Comparison of ENCODE assay signal across 9 cellular contexts in genomic region chr22:37167176-37167980, GRCh38. TPM values are rescaled to one million over a fixed set of nuclear protein-coding genes. Genes with fewer than 3 reads are reported as not detected.
DNase-seq lines count a peak whose midpoint lies in the region; TF ChIP-seq lines count a peak whose summit lies in the region.
"Had no signal": no experiment of that assay in that cellular context is flagged by ENCODE, and none has a peak within 500 bp of the region (broad histone marks: within the 10 kb centered on the region; RNA-seq: fewer than 3 reads in every experiment).

No MANE protein-coding gene starts in this region.

- TF ChIP-seq CTCF in left ventricle myocardium inferior (IDR thresholded peaks at IDR 0.05; ENCODE audit: borderline replicate concordance) (no peak), vagina (IDR thresholded peaks at IDR 0.05) (no peak), brain microvascular endothelial cell (IDR thresholded peaks at IDR 0.05; ENCODE audit: low read depth, low read length, missing control alignments) (no peak)

- intact Hi-C loops in activated naive CD4-positive, alpha-beta T cell treated with anti-CD3 and anti-CD28 coated beads for 36 hours (cut with micrococcal nuclease): no loop called here
- intact Hi-C loops in left ventricle myocardium inferior (cut with micrococcal nuclease) (no loop called here), vagina (cut with DNase I) (loop anchor here (2.0 kb wide), 1 partner anchor 31 kb away; no protein-coding TSS in a partner anchor)

- H3K4me3 Mint-ChIP-seq in activated naive CD4-positive, alpha-beta T cell treated with anti-CD3 and anti-CD28 coated beads for 36 hours: peak overlapping the region; percentile 66

- H3K27me3 ChIP-seq in left ventricle myocardium inferior (ENCODE audit: low read depth) (peaks cover 20% of the 10 kb centered on the region), vagina (no peaks in the 10 kb centered on the region), brain microvascular endothelial cell (replicated peaks) (no peaks in the 10 kb centered on the region)
- H3K27me3 ChIP-seq: cardiac muscle cell had no signal

- H3K27ac Mint-ChIP-seq in activated naive CD4-positive, alpha-beta T cell treated with anti-CD3 and anti-CD28 coated beads for 36 hours: peak overlapping the region; percentile 39

- H3K9me3 Mint-ChIP-seq in activated naive CD4-positive, alpha-beta T cell treated with anti-CD3 and anti-CD28 coated beads for 36 hours: no peaks in the 10 kb centered on the region

- H3K36me3 ChIP-seq in left ventricle myocardium inferior: no peaks in the 10 kb centered on the region
- no peaks in the 10 kb centered on the region for H3K36me3 ChIP-seq in vagina
- H3K36me3 ChIP-seq in brain microvascular endothelial cell (replicated peaks): no peaks in the 10 kb centered on the region
- H3K36me3 ChIP-seq: cardiac muscle cell, HAP-1, prostate gland had no signal

- H3K4me1 ChIP-seq in left ventricle myocardium inferior: peaks cover 13% of the 10 kb centered on the region
- peaks cover 14% of the 10 kb centered on the region for H3K4me1 ChIP-seq in vagina
- H3K4me1 ChIP-seq: HAP-1 had no signal

- H3K27me3 Mint-ChIP-seq in activated naive CD4-positive, alpha-beta T cell treated with anti-CD3 and anti-CD28 coated beads for 36 hours (ENCODE audit: low read depth): no peaks in the 10 kb centered on the region

- H3K27ac ChIP-seq in left ventricle myocardium inferior (replicated peaks): peak overlapping the region; percentile 33
- H3K27ac ChIP-seq in vagina: peak overlapping the region; percentile 58
- no peak overlapping the region for H3K27ac ChIP-seq in brain microvascular endothelial cell
- H3K27ac ChIP-seq: cardiac muscle cell had no signal

- CTCF ChIA-PET in activated naive CD4-positive, alpha-beta T cell treated with anti-CD3 and anti-CD28 coated beads for 36 hours (lab: Charles Lee): interaction anchor here (0.9 to 3.4 kb wide), 11 partner anchors 9 to 122 kb away, joined by 3 to 39 read pairs (median 7); no protein-coding TSS in a partner anchor

- no peak for DNase-seq in activated naive CD4-positive, alpha-beta T cell treated with anti-CD3 and anti-CD28 coated beads for 36 hours
- no peak for DNase-seq in activated naive CD4-positive, alpha-beta T cell (lab: John Stamatoyannopoulos, UW)
- peak; percentile 16 for DNase-seq in left ventricle myocardium inferior
- DNase-seq in vagina (ENCODE audit: extremely low spot score in 2 of 2): no peak
- DNase-seq in hepatic stellate cell (ENCODE audit: low spot score): no peak
- no peak for DNase-seq in brain microvascular endothelial cell

- TF ChIP-seq POLR2A in vagina (IDR thresholded peaks at IDR 0.05): no peak

- H3K4me3 ChIP-seq in left ventricle myocardium inferior: peak overlapping the region; percentile 31
- H3K4me3 ChIP-seq in vagina: no peak overlapping the region
- no peak overlapping the region for H3K4me3 ChIP-seq in brain microvascular endothelial cell (ENCODE audit: low read depth, low read length)
- H3K4me3 ChIP-seq: cardiac muscle cell, HAP-1, prostate gland had no signal

- H3K4me1 Mint-ChIP-seq in activated naive CD4-positive, alpha-beta T cell treated with anti-CD3 and anti-CD28 coated beads for 36 hours (ENCODE audit: low read depth): peaks cover 70% of the 10 kb centered on the region

- no peaks in the 10 kb centered on the region for H3K36me3 Mint-ChIP-seq in activated naive CD4-positive, alpha-beta T cell treated with anti-CD3 and anti-CD28 coated beads for 36 hours (ENCODE audit: low read depth)

- H3K9me3 ChIP-seq in left ventricle myocardium inferior (replicated peaks): no peaks in the 10 kb centered on the region
- no peaks in the 10 kb centered on the region for H3K9me3 ChIP-seq in vagina
- H3K9me3 ChIP-seq: HAP-1, prostate gland had no signal

- in situ Hi-C loops in brain microvascular endothelial cell (cut with HindIII; ENCODE audit: low pct_ligation_motif_present, low sequenced_read_pairs): no loop called here

RNA-seq across cellular contexts. Expression of gene IL2RB, which starts 17.7 kb away (rescaled TPM):
- total RNA-seq in activated naive CD4-positive, alpha-beta T cell treated with anti-CD3 and anti-CD28 coated beads for 36 hours: 100 to 1,000 TPM; 126 to 134 TPM
- total RNA-seq in left ventricle myocardium inferior (0.99 TPM), vagina (3.7 TPM)

RNA-seq across cellular contexts. Expression of gene C1QTNF6, which starts 20.7 kb away (rescaled TPM):
- total RNA-seq in activated naive CD4-positive, alpha-beta T cell treated with anti-CD3 and anti-CD28 coated beads for 36 hours: 10 to 100 TPM; 13.4 to 13.6 TPM
- total RNA-seq in left ventricle myocardium inferior (1.3 TPM), vagina (4.9 TPM)

RNA-seq across cellular contexts. Expression of gene SSTR3, which starts 44.9 kb away (rescaled TPM):
- 10 to 100 TPM; 28.1 to 28.6 TPM for total RNA-seq in activated naive CD4-positive, alpha-beta T cell treated with anti-CD3 and anti-CD28 coated beads for 36 hours
- not detected for total RNA-seq in left ventricle myocardium inferior
- not detected for total RNA-seq in vagina

RNA-seq across cellular contexts. Expression of gene TMPRSS6, which starts 57.9 kb away (rescaled TPM):
- 10 to 100 TPM; 10.7 to 10.9 TPM for total RNA-seq in activated naive CD4-positive, alpha-beta T cell treated with anti-CD3 and anti-CD28 coated beads for 36 hours
- not detected for total RNA-seq in left ventricle myocardium inferior
- not detected for total RNA-seq in vagina
- total RNA-seq: cardiac muscle cell had no signal

Comparison
In these comparisons a context has a peak if more than half of its experiments do, and no peak if none do; other contexts are left out.
1. RNA of gene IL2RB, which starts 17.7 kb away (total RNA-seq): 126 to 134 TPM in activated naive CD4-positive, alpha-beta T cell treated with anti-CD3 and anti-CD28 coated beads for 36 hours; 3.7 TPM in vagina (single experiment) and 0.99 TPM in left ventricle myocardium inferior (single experiment); every median in the first group is over 10 times any median in the second.
2. RNA of gene SSTR3, which starts 44.9 kb away (total RNA-seq): 28.1 to 28.6 TPM in activated naive CD4-positive, alpha-beta T cell treated with anti-CD3 and anti-CD28 coated beads for 36 hours; not detected in left ventricle myocardium inferior (single experiment) and not detected in vagina (single experiment); every median in the first group is over 10 times any median in the second.